Comparison of ENCODE assay signal across 16 cellular contexts in the genomic region with DNA sequence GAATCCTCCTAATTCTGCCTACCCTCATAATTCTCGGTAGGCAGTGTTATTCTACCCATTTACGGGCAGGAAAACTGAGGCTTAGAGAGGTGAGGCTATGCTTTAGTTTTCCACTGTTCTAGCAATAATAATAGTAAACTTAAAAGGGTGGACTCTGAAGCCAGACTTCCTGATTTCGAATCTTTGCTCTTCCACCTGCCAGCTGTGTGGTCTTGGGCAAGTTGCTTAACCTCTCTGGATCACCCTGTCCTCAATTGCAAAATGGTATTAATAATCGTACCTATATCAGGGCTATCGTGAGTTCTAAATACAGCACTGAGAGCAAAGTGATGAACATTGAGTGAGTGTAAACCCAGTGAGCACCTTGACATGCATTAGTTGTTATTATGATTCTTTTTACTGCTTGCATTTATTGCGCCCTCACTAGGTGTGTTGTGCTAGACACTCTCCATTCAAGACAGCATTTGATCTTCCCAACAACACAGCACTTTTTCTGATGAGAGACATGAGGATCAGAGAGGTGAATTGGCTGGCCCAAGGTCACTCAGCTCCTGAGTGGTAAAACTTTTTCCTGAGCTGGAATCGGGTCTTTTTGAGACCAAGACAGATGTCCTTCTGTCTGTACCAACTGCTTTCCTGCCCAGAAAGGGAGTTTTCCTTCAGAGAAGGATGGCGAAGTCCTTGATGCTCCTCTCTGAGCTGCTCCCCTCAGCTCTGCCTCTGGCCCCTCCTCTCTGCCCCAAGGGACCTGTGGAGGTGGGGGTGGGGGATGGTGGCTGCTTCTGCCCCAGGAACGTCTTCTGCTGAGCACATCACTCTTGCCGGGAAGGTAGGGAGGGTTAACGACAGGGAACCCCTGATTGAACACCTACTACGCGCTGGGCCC.
A peak's percentile ranks its signal among the peaks of the same experiment; 100 is the strongest.
DNase-seq lines count a peak whose midpoint lies in the region; ATAC-seq and TF ChIP-seq lines count a peak whose summit lies in the region.
"Had no signal": no experiment of that assay in that cellular context is flagged by ENCODE, and none has a peak within 500 bp of the region (broad histone marks: within the 10 kb centered on the region; RNA-seq: fewer than 3 reads in every experiment).

No MANE protein-coding gene starts in this region.

- DNase-seq in NCI-H82 (lab: John Stamatoyannopoulos, UW) (peak; percentile 70), NCI-H82 treated with DMSO at 0.1 percent for 48 hours (lab: John Stamatoyannopoulos, UW; ENCODE audit: unreplicated experiment) (no peak), H7 (peak; percentile 74), cerebellar nuclear complex (lab: John Stamatoyannopoulos, UW) (no peak), H4 (ENCODE audit: low spot score) (no peak)
- DNase-seq in natural killer cell treated with Interleukin-12 subunit alpha and Interleukin-12 subunit beta and Interleukin-15 and Interleukin-18, amount 100 ng/mL, for 72 hours (ENCODE audit: low spot score), result no peak
- DNase-seq: DMS79, GM23248, HFFc6, KBM-7, NCI-H1930, T-helper 1 cell had no signal

- peak overlapping the region; percentile 11 for H3K9ac ChIP-seq in neural cell (ENCODE audit: low read length)
- H3K9ac ChIP-seq: GM23248 had no signal

- ATAC-seq in natural killer cell treated with Interleukin-12 subunit alpha and Interleukin-12 subunit beta and Interleukin-15 and Interleukin-18, amount 100 ng/mL, for 72 hours, result no peak
- ATAC-seq: A549 had no signal

- no peak overlapping the region for H3K4me3 ChIP-seq in H7 (ENCODE audit: insufficient read depth, low read depth, low read length)
- H3K4me3 ChIP-seq in neural cell (ENCODE audit: low read length), result no peak overlapping the region
- H3K4me3 ChIP-seq: A549, GM23248 had no signal

- no peaks in the 10 kb centered on the region for H3K9me2 ChIP-seq in neural cell (ENCODE audit: insufficient read depth, low read length)

- H3K27me3 ChIP-seq in H7 (ENCODE audit: control insufficient read depth, insufficient read depth, low read length) (peaks cover 2% of the 10 kb centered on the region; the same call in 1 of the 2 replicates), neural cell (ENCODE audit: insufficient read depth, low read depth, low read length) (no peaks in the 10 kb centered on the region)

- peaks cover 15% of the 10 kb centered on the region for H3K27me3 Mint-ChIP-seq in brain
- peaks cover 30 to 32% of the 10 kb centered on the region in 2 donors for H3K27me3 Mint-ChIP-seq in natural killer cell treated with Interleukin-12 subunit alpha and Interleukin-12 subunit beta and Interleukin-15 and Interleukin-18, amount 100 ng/mL, for 72 hours

- peaks cover 85% of the 10 kb centered on the region for H3K4me1 Mint-ChIP-seq in brain
- H3K4me1 Mint-ChIP-seq in natural killer cell treated with Interleukin-12 subunit alpha and Interleukin-12 subunit beta and Interleukin-15 and Interleukin-18, amount 100 ng/mL, for 72 hours (ENCODE audit: low read depth in 2 of 2), result no peaks in the 10 kb centered on the region

- no peak overlapping the region for H2AFZ ChIP-seq in neural cell (ENCODE audit: low read depth, low read length)
- H2AFZ ChIP-seq: GM23248 had no signal

- H3K9me3 Mint-ChIP-seq in brain, result peaks cover 0 to 3% (median 0%) of the 10 kb centered on the region in 5 experiments
- H3K9me3 Mint-ChIP-seq in natural killer cell treated with Interleukin-12 subunit alpha and Interleukin-12 subunit beta and Interleukin-15 and Interleukin-18, amount 100 ng/mL, for 72 hours, result no peaks in the 10 kb centered on the region
- H3K9me3 Mint-ChIP-seq: HFFc6 had no signal

- H3K36me3 Mint-ChIP-seq in brain, result no peaks in the 10 kb centered on the region
- no peaks in the 10 kb centered on the region for H3K36me3 Mint-ChIP-seq in natural killer cell treated with Interleukin-12 subunit alpha and Interleukin-12 subunit beta and Interleukin-15 and Interleukin-18, amount 100 ng/mL, for 72 hours

- no peaks in the 10 kb centered on the region for H4K20me1 ChIP-seq in neural cell (ENCODE audit: insufficient read depth)

- H3K4me2 ChIP-seq in neural cell (ENCODE audit: low read length), result no peak overlapping the region
- H3K4me2 ChIP-seq: A549 had no signal

- no peak for TF ChIP-seq CTCF in brain (conservative IDR thresholded peaks at IDR 0.05)
- TF ChIP-seq CTCF in neural cell (IDR thresholded peaks at IDR 0.05; ENCODE audit: poor library complexity, severe bottlenecking), result no peak

- H3K27ac Mint-ChIP-seq in brain, result peak overlapping the region in 3 of 5 experiments; percentile 90 to 98 (median 92)
- H3K27ac Mint-ChIP-seq in natural killer cell treated with Interleukin-12 subunit alpha and Interleukin-12 subunit beta and Interleukin-15 and Interleukin-18, amount 100 ng/mL, for 72 hours, result no peak overlapping the region
- H3K27ac Mint-ChIP-seq: HFFc6 had no signal

- peak overlapping the region in 3 of 5 experiments; percentile 3 to 61 (median 14) for H3K4me3 Mint-ChIP-seq in brain
- H3K4me3 Mint-ChIP-seq in natural killer cell treated with Interleukin-12 subunit alpha and Interleukin-12 subunit beta and Interleukin-15 and Interleukin-18, amount 100 ng/mL, for 72 hours, result no peak overlapping the region
- H3K4me3 Mint-ChIP-seq: HFFc6 had no signal

- TF ChIP-seq RAD21 in neural cell (conservative IDR thresholded peaks at IDR 0.05), result no peak

- no peaks in the 10 kb centered on the region for H3K36me3 ChIP-seq in H7 (replicated peaks; ENCODE audit: control insufficient read depth, insufficient read depth, low read length)
- H3K36me3 ChIP-seq in neural cell (ENCODE audit: insufficient read depth, low read length), result no peaks in the 10 kb centered on the region

- no peaks in the 10 kb centered on the region for H3K9me3 ChIP-seq in neural cell (ENCODE audit: low read length)
- H3K9me3 ChIP-seq: A549 had no signal

- peak overlapping the region; percentile 6 for H3K27ac ChIP-seq in neural cell (ENCODE audit: low read length)
- H3K27ac ChIP-seq: A549, C4-2B, GM23248 had no signal

- TF ChIP-seq EP300 in neural cell (conservative IDR thresholded peaks at IDR 0.05; ENCODE audit: poor library complexity, severe bottlenecking), result no peak

- no peaks in the 10 kb centered on the region for H3K79me2 ChIP-seq in neural cell (replicated peaks; ENCODE audit: insufficient read depth, low read length)

- H3F3A ChIP-seq in neural cell (ENCODE audit: insufficient read depth, low read length, poor library complexity, severe bottlenecking), result no peaks in the 10 kb centered on the region

TF ChIP-seq in neural cell, 6 proteins besides CTCF, POLR2A, EP300 and RAD21:
- TF ChIP-seq EZH2 (IDR thresholded peaks at IDR 0.05; ENCODE audit: borderline replicate concordance, insufficient read depth, low read length, poor library complexity, severe bottlenecking), result no peak
- TF ChIP-seq MXI1 (conservative IDR thresholded peaks at IDR 0.05; ENCODE audit: poor library complexity, severe bottlenecking), result no peak

Comparison
In these comparisons a context has a peak if more than half of its experiments do, and no peak if none do; other contexts are left out.
1. DNase-seq: peak in NCI-H82 (single experiment) and H7 (single experiment); none in NCI-H82 treated with DMSO at 0.1 percent for 48 hours (single experiment), natural killer cell treated with Interleukin-12 subunit alpha and Interleukin-12 subunit beta and Interleukin-15 and Interleukin-18, amount 100 ng/mL, for 72 hours (single experiment), cerebellar nuclear complex (0 of 2) and H4 (single experiment).
2. H3K27ac Mint-ChIP-seq: peak in brain (3 of 5); none in natural killer cell treated with Interleukin-12 subunit alpha and Interleukin-12 subunit beta and Interleukin-15 and Interleukin-18, amount 100 ng/mL, for 72 hours (0 of 2).